8 cellular contexts compared by ENCODE assay signal in the genomic region with DNA sequence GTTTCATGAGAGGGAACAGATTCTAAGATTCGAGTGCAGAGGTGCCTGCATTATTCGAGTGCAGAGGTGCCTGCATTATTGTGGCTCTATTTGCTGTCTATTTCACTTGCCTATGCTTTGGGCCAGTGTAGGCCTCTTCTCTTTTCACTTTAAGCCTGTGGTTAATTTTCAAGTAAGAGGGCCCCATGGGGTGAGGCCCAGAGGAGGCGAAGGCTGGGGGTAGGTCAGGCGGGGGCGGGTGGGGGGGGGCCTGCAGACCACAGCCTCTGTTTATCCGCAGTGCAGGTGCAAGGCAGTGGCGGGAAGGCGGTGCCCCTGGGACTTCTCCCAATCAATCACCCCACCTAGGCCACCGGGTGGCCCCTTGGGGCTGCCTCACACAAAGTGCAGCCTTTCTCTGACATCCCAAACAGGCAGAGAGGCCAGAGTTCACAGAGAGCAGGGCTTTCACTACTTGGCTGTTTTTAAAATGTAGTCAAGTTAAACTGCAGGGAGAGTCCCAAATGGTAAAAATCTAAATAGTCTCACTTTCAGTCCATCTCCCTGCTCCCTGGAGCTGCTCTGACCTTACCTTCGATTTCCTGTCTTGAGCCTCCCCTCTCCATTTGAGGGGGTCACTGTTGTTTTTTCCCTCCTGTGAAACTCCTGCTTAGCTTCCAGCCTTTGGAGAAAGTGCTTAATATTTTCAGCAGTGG.
DNase-seq lines count a peak whose midpoint lies in the region; ATAC-seq lines count a peak whose summit lies in the region.

No MANE protein-coding gene starts in this region.

- peak overlapping the region; percentile 62 for H3K4me3 Mint-ChIP-seq in activated naive CD8-positive, alpha-beta T cell treated with anti-CD3 and anti-CD28 coated beads for 36 hours

- H3K4me1 ChIP-seq in GM23248 (ENCODE audit: insufficient read depth): peaks cover 38% of the 10 kb centered on the region

- in situ Hi-C loops in GM23248 (cut with MboI): no loop called here

- H2AFZ ChIP-seq in GM23248: no peak overlapping the region

- H3K27me3 ChIP-seq in GM23248 (replicated peaks; ENCODE audit: insufficient read depth): no peaks in the 10 kb centered on the region

- no peak overlapping the region for H3K27ac ChIP-seq in GM23248

- no peaks in the 10 kb centered on the region for H3K36me3 Mint-ChIP-seq in activated naive CD8-positive, alpha-beta T cell treated with anti-CD3 and anti-CD28 coated beads for 36 hours

- H3K9ac ChIP-seq in GM23248: no peak overlapping the region

- peaks cover 39% of the 10 kb centered on the region for H3K4me1 Mint-ChIP-seq in activated naive CD8-positive, alpha-beta T cell treated with anti-CD3 and anti-CD28 coated beads for 36 hours

- no peaks in the 10 kb centered on the region for H3K9me3 Mint-ChIP-seq in activated naive CD8-positive, alpha-beta T cell treated with anti-CD3 and anti-CD28 coated beads for 36 hours

- H3K4me2 ChIP-seq in GM23248 (ENCODE audit: unreplicated experiment): no peak overlapping the region

- ATAC-seq in GM18508 (IDR thresholded peaks at IDR 0.05; ENCODE audit: insufficient read depth, unreplicated experiment): peak; percentile 65
- peak; percentile 90 for ATAC-seq in GM21529 (IDR thresholded peaks at IDR 0.05; ENCODE audit: unreplicated experiment)

- DNase-seq in HuH-7 (ENCODE audit: low spot score) (peak; percentile 8), SHP77 treated with DMSO at 0.1 percent for 48 hours (lab: John Stamatoyannopoulos, UW) (no peak), GM23248 (no peak), NCI-H2196 treated with DMSO at 0.1 percent for 48 hours (lab: John Stamatoyannopoulos, UW; ENCODE audit: unreplicated experiment) (no peak)
- DNase-seq in activated naive CD8-positive, alpha-beta T cell treated with anti-CD3 and anti-CD28 coated beads for 36 hours: peak; percentile 73
- peak; percentile 14 to 26 for DNase-seq in stimulated activated CD8-positive, alpha-beta memory T cell treated with anti-CD3 and anti-CD28 coated beads, Interleukin-7, amount 100 ng/mL, for 48 hours (ENCODE audit: extremely low read depth in 1 of 2, low read depth in 1 of 2)

- H3K27me3 Mint-ChIP-seq in activated naive CD8-positive, alpha-beta T cell treated with anti-CD3 and anti-CD28 coated beads for 36 hours: no peaks in the 10 kb centered on the region

- H3K27ac Mint-ChIP-seq in activated naive CD8-positive, alpha-beta T cell treated with anti-CD3 and anti-CD28 coated beads for 36 hours: peak overlapping the region; percentile 91

- no peaks in the 10 kb centered on the region for H3K36me3 ChIP-seq in GM23248 (ENCODE audit: low read depth)

- no peaks in the 10 kb centered on the region for H3K9me3 ChIP-seq in GM23248 (ENCODE audit: low read depth)

- peaks cover 32% of the 10 kb centered on the region for H3F3A ChIP-seq in GM23248 (ENCODE audit: insufficient read depth)

- 95 to 98% methylated on average over 6 to 10 of the region's 10 CpGs for WGBS in GM23248 (ENCODE audit: low coverage in 1 of 2, low lambda C conversion rate in 2 of 2, missing lambda C conversion rate in 2 of 2), 2 experiments

- H3K9me2 ChIP-seq in GM23248 (ENCODE audit: insufficient read depth): no peaks in the 10 kb centered on the region

- H3K4me3 ChIP-seq in GM23248: no peak overlapping the region

- no peaks in the 10 kb centered on the region for H3K79me2 ChIP-seq in GM23248 (ENCODE audit: insufficient read depth)

- no peaks in the 10 kb centered on the region for H4K20me1 ChIP-seq in GM23248 (ENCODE audit: insufficient read depth)

Comparison
In these comparisons a context has a peak if more than half of its experiments do, and no peak if none do; other contexts are left out.
1. DNase-seq: peak in HuH-7 (single experiment), activated naive CD8-positive, alpha-beta T cell treated with anti-CD3 and anti-CD28 coated beads for 36 hours (single experiment) and stimulated activated CD8-positive, alpha-beta memory T cell treated with anti-CD3 and anti-CD28 coated beads, Interleukin-7, amount 100 ng/mL, for 48 hours (2 of 2); none in SHP77 treated with DMSO at 0.1 percent for 48 hours (single experiment), GM23248 (single experiment) and NCI-H2196 treated with DMSO at 0.1 percent for 48 hours (single experiment).